ENCODE assay signal across 16 cellular contexts in genomic region chr2:54704238-54704637, GRCh38. TPM values are rescaled to one million over a fixed set of nuclear protein-coding genes. Genes with fewer than 3 reads are reported as not detected.
A peak's percentile ranks its signal among the peaks of the same experiment; 100 is the strongest.
DNase-seq lines count a peak whose midpoint lies in the region; ATAC-seq and TF ChIP-seq lines count a peak whose summit lies in the region.
"Had no signal": no experiment of that assay in that cellular context is flagged by ENCODE, and none has a peak within 500 bp of the region (broad histone marks: within the 10 kb centered on the region; RNA-seq: fewer than 3 reads in every experiment).

No MANE protein-coding gene starts in this region.

- H3K4me3 ChIP-seq in HCT116 (replicated peaks in 1 of 2; ENCODE audit: low read depth in 1 of 2, low read length in 2 of 2) = no peak overlapping the region
- H3K4me3 ChIP-seq in SU-DHL-6 (ENCODE audit: insufficient read depth, low read length, poor library complexity, severe bottlenecking) = no peak overlapping the region
- no peak overlapping the region for H3K4me3 ChIP-seq in subcutaneous abdominal adipose tissue (ENCODE audit: low read depth in 1 of 5, low read length in 5 of 5)
- H3K4me3 ChIP-seq: GM23248, HAP-1, SK-N-MC had no signal

- H3K4me2 ChIP-seq in HCT116 (ENCODE audit: low read length) = no peak overlapping the region
- H3K4me2 ChIP-seq in SU-DHL-6 (ENCODE audit: low read depth, low read length, poor library complexity, severe bottlenecking) = no peak overlapping the region

- H3K36me3 ChIP-seq in HCT116 (ENCODE audit: control insufficient read depth in 1 of 2, insufficient read depth in 2 of 2, low read length in 2 of 2) (no peaks in the 10 kb centered on the region), SU-DHL-6 (ENCODE audit: low read length) (no peaks in the 10 kb centered on the region; the same call in 1 of the 2 replicates), subcutaneous abdominal adipose tissue (ENCODE audit: control insufficient read depth in 5 of 5, insufficient read depth in 5 of 5, low read length in 5 of 5) (no peaks in the 10 kb centered on the region)
- H3K36me3 ChIP-seq: BE2C, HAP-1 had no signal

- peaks cover 1 to 8% of the 10 kb centered on the region in 2 donors for H3K4me1 Mint-ChIP-seq in stimulated activated naive B cell treated with anti-CD40 and anti-IgM and Interleukin-4, amounts not matched to agents 10 μg/mL and 1 μg/mL and 100 μg/mL, for 72 hours
- no peaks in the 10 kb centered on the region for H3K4me1 Mint-ChIP-seq in nephron progenitor cell
- H3K4me1 Mint-ChIP-seq: CD4-positive, CD25-positive, alpha-beta regulatory T cell had no signal

- H3K4me3 Mint-ChIP-seq in stimulated activated naive B cell treated with anti-CD40 and anti-IgM and Interleukin-4, amounts not matched to agents 10 μg/mL and 1 μg/mL and 100 μg/mL, for 72 hours = no peak overlapping the region
- no peak overlapping the region for H3K4me3 Mint-ChIP-seq in nephron progenitor cell
- H3K4me3 Mint-ChIP-seq: CD4-positive, CD25-positive, alpha-beta regulatory T cell had no signal

- H4K20me1 ChIP-seq in HCT116 (ENCODE audit: insufficient read depth) = no peaks in the 10 kb centered on the region
- H4K20me1 ChIP-seq in SU-DHL-6 (ENCODE audit: low read depth, low read length) = no peaks in the 10 kb centered on the region

- H3K4me1 ChIP-seq in HCT116 (ENCODE audit: control insufficient read depth in 1 of 2, insufficient read depth in 2 of 2, low read length in 2 of 2) = no peaks in the 10 kb centered on the region
- peaks cover 0 to 10% (median 9%) of the 10 kb centered on the region in 5 donors for H3K4me1 ChIP-seq in subcutaneous abdominal adipose tissue (ENCODE audit: control insufficient read depth in 5 of 5, insufficient read depth in 5 of 5, low read length in 5 of 5)
- H3K4me1 ChIP-seq: HAP-1 had no signal

- ATAC-seq in HCT116 = 0 out of 2 replicates have a peak, but pooled peaks have one; percentile 17
- no peak for ATAC-seq in stimulated activated naive B cell treated with anti-CD40 and anti-IgM and Interleukin-4, amounts not matched to agents 10 μg/mL and 1 μg/mL and 100 μg/mL, for 72 hours (replicated peaks)

- H3K36me3 Mint-ChIP-seq in stimulated activated naive B cell treated with anti-CD40 and anti-IgM and Interleukin-4, amounts not matched to agents 10 μg/mL and 1 μg/mL and 100 μg/mL, for 72 hours = no peaks in the 10 kb centered on the region
- H3K36me3 Mint-ChIP-seq in nephron progenitor cell (ENCODE audit: low read depth) = no peaks in the 10 kb centered on the region
- H3K36me3 Mint-ChIP-seq: CD4-positive, CD25-positive, alpha-beta regulatory T cell had no signal

- TF ChIP-seq CTCF in HCT116 (IDR thresholded peaks at IDR 0.05 in 2 of 3, conservative IDR thresholded peaks at IDR 0.05 in 1 of 3; ENCODE audit: borderline replicate concordance in 1 of 3, insufficient read depth in 1 of 3, low read depth in 2 of 3, low read length in 2 of 3) (no peak), SU-DHL-6 (IDR thresholded peaks at IDR 0.05; ENCODE audit: insufficient read depth, low read length, poor library complexity, severe bottlenecking) (no peak), nephron progenitor cell (IDR thresholded peaks at IDR 0.05) (no peak)

- H3K9me3 Mint-ChIP-seq in stimulated activated naive B cell treated with anti-CD40 and anti-IgM and Interleukin-4, amounts not matched to agents 10 μg/mL and 1 μg/mL and 100 μg/mL, for 72 hours = no peaks in the 10 kb centered on the region
- H3K9me3 Mint-ChIP-seq in nephron progenitor cell = peaks cover 13% of the 10 kb centered on the region
- H3K9me3 Mint-ChIP-seq: CD4-positive, CD25-positive, alpha-beta regulatory T cell had no signal

- RAD21 ChIA-PET in HCT116 (lab: Charles Lee; ENCODE audit: low non-redundant PET in 1 of 2, low total read pairs in 2 of 2, uncharacterized antibody in 2 of 2, unreplicated experiment in 2 of 2) = interaction anchor here (0.7 to 1.6 kb wide), 6 partner anchors 39 to 651 kb away, joined by 3 to 9 read pairs (median 3); no protein-coding TSS in a partner anchor

- no TSS peak for BruUV-seq in HCT116 (replicated peaks; lab: Mats Ljungman, UMichigan)

- no peak overlapping the region for H3K27ac ChIP-seq in HCT116 (ENCODE audit: low read depth, low read length)
- no peak overlapping the region for H3K27ac ChIP-seq in SU-DHL-6 (ENCODE audit: low read depth, low read length)
- peak overlapping the region; percentile 11 for H3K27ac ChIP-seq in subcutaneous abdominal adipose tissue (ENCODE audit: low read depth, low read length)
- H3K27ac ChIP-seq: GM23248, SK-N-MC had no signal

- CTCF ChIA-PET in HCT116 (lab: Charles Lee) = interaction anchor here (0.8 to 2.7 kb wide), 23 partner anchors 8 to 1281 kb away, joined by 3 to 58 read pairs (median 4); partner anchors contain the start of gene ACYP2

- peaks cover 3 to 7% of the 10 kb centered on the region in 2 donors for H3K27me3 Mint-ChIP-seq in stimulated activated naive B cell treated with anti-CD40 and anti-IgM and Interleukin-4, amounts not matched to agents 10 μg/mL and 1 μg/mL and 100 μg/mL, for 72 hours
- H3K27me3 Mint-ChIP-seq in nephron progenitor cell (ENCODE audit: low read depth, poor library complexity) = peaks cover 5% of the 10 kb centered on the region

- no peak for TF ChIP-seq POLR2A in HCT116 (IDR thresholded peaks at IDR 0.05; ENCODE audit: borderline replicate concordance, extremely low read depth, insufficient read depth, insufficient read length)

- H3K9ac ChIP-seq in HCT116 (ENCODE audit: low read length) (no peak overlapping the region), SU-DHL-6 (ENCODE audit: low read length) (no peak overlapping the region), subcutaneous abdominal adipose tissue (ENCODE audit: low read length in 5 of 5) (no peak overlapping the region)
- H3K9ac ChIP-seq: GM23248 had no signal

- POLR2A ChIA-PET in HCT116 (lab: Charles Lee) = interaction anchor here (1.3 kb wide), 1 partner anchor 39 kb away, joined by 6 read pairs; no protein-coding TSS in a partner anchor

- TF ChIP-seq RAD21 in HCT116 (IDR thresholded peaks at IDR 0.05; ENCODE audit: low read depth) = no peak

- H3K79me2 ChIP-seq in HCT116 (ENCODE audit: insufficient read depth, low read length) (no peaks in the 10 kb centered on the region), SU-DHL-6 (ENCODE audit: insufficient read depth, low read length) (no peaks in the 10 kb centered on the region)

- H3K9me3 ChIP-seq in HCT116 (ENCODE audit: control insufficient read depth in 1 of 2, insufficient read depth in 1 of 2, low read depth in 1 of 2, low read length in 2 of 2) = no peaks in the 10 kb centered on the region
- H3K9me3 ChIP-seq in SU-DHL-6 (ENCODE audit: insufficient read depth, low read length) = no peaks in the 10 kb centered on the region
- H3K9me3 ChIP-seq in subcutaneous abdominal adipose tissue (ENCODE audit: control insufficient read depth in 5 of 5, low read length in 5 of 5) = no peaks in the 10 kb centered on the region
- H3K9me3 ChIP-seq: BE2C, HAP-1 had no signal

- intact Hi-C loops in HCT116 (cut with micrococcal nuclease) = loop anchor here (1.0 kb wide), 4 partner anchors 39 to 597 kb away; no protein-coding TSS in a partner anchor

- H3K9me2 ChIP-seq in HCT116 (ENCODE audit: insufficient read depth) (no peaks in the 10 kb centered on the region), SU-DHL-6 (replicated peaks; ENCODE audit: insufficient read depth, low read length) (no peaks in the 10 kb centered on the region)

- H3K27me3 ChIP-seq in HCT116 (ENCODE audit: insufficient read depth, low read length) (no peaks in the 10 kb centered on the region), SU-DHL-6 (ENCODE audit: low read length) (no peaks in the 10 kb centered on the region), subcutaneous abdominal adipose tissue (ENCODE audit: control insufficient read depth in 5 of 5, insufficient read depth in 4 of 5, low read length in 5 of 5) (no peaks in the 10 kb centered on the region)
- H3K27me3 ChIP-seq: BE2C had no signal

- peak overlapping the region; percentile 82 for H2AFZ ChIP-seq in HCT116 (ENCODE audit: low read depth, low read length, poor library complexity, severe bottlenecking)
- H2AFZ ChIP-seq in SU-DHL-6 (ENCODE audit: low read depth, low read length, severe bottlenecking) = peak overlapping the region; percentile 23
- H2AFZ ChIP-seq: GM23248 had no signal

- no peak overlapping the region for H3K27ac Mint-ChIP-seq in stimulated activated naive B cell treated with anti-CD40 and anti-IgM and Interleukin-4, amounts not matched to agents 10 μg/mL and 1 μg/mL and 100 μg/mL, for 72 hours
- no peak overlapping the region for H3K27ac Mint-ChIP-seq in nephron progenitor cell
- H3K27ac Mint-ChIP-seq: CD4-positive, CD25-positive, alpha-beta regulatory T cell had no signal

- DNase-seq in NCI-H2171 treated with DMSO at 0.1 percent for 48 hours (lab: John Stamatoyannopoulos, UW) (peak; percentile 31), NCI-H2171 (lab: John Stamatoyannopoulos, UW) (no peak), HCT116 (ENCODE audit: low read depth, low spot score) (no peak), NCI-H1092 treated with DMSO at 0.1 percent for 48 hours (lab: John Stamatoyannopoulos, UW) (no peak), nephron progenitor cell (no peak)
- DNase-seq in stimulated activated naive B cell treated with anti-CD40 and anti-IgM and Interleukin-4, amounts not matched to agents 10 μg/mL and 1 μg/mL and 100 μg/mL, for 72 hours = no peak
- DNase-seq: 8988T; BE2C; NK-92 treated with Interleukin-12 subunit alpha and Interleukin-12 subunit beta, amount 100 ng/mL, for 24 hours; Right ventricle myocardium superior had no signal

- H3F3A ChIP-seq in SU-DHL-6 (ENCODE audit: insufficient read depth) = no peaks in the 10 kb centered on the region

TF ChIP-seq in HCT116, 20 proteins besides CTCF, POLR2A, EP300 and RAD21 (continues in another document):
- TF ChIP-seq ZFX (IDR thresholded peaks at IDR 0.05) (no peak), ELF1 (IDR thresholded peaks at IDR 0.05; ENCODE audit: borderline replicate concordance, low read depth) (no peak), JUND (IDR thresholded peaks at IDR 0.05) (no peak), TCF7L2 (IDR thresholded peaks at IDR 0.05; ENCODE audit: borderline replicate concordance, extremely low read depth, insufficient read depth, insufficient read length) (no peak), CEBPB (IDR thresholded peaks at IDR 0.05; ENCODE audit: low read depth) (no peak), YY1 (IDR thresholded peaks at IDR 0.05; ENCODE audit: extremely low read depth, insufficient replicate concordance, low read depth, low read length) (no peak), EZH2phosphoT487 (IDR thresholded peaks at IDR 0.05; ENCODE audit: borderline replicate concordance) (no peak)
- TF ChIP-seq, protein P1, sequence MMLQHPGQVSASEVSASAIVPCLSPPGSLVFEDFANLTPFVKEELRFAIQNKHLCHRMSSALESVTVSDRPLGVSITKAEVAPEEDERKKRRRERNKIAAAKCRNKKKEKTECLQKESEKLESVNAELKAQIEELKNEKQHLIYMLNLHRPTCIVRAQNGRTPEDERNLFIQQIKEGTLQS (IDR thresholded peaks at IDR 0.05) = no peak

RNA-seq across cellular contexts. Expression of gene EML6, which starts 19.2 kb away (rescaled TPM):
- 6.6 TPM for total RNA-seq in HCT116 (2021; ENCODE audit: unreplicated experiment)
- 8.4 and 9.2 TPM in 2 replicates for polyA plus RNA-seq in HCT116 (2012)
